ENCODE assay signal across 8 cellular contexts in the genomic region with DNA sequence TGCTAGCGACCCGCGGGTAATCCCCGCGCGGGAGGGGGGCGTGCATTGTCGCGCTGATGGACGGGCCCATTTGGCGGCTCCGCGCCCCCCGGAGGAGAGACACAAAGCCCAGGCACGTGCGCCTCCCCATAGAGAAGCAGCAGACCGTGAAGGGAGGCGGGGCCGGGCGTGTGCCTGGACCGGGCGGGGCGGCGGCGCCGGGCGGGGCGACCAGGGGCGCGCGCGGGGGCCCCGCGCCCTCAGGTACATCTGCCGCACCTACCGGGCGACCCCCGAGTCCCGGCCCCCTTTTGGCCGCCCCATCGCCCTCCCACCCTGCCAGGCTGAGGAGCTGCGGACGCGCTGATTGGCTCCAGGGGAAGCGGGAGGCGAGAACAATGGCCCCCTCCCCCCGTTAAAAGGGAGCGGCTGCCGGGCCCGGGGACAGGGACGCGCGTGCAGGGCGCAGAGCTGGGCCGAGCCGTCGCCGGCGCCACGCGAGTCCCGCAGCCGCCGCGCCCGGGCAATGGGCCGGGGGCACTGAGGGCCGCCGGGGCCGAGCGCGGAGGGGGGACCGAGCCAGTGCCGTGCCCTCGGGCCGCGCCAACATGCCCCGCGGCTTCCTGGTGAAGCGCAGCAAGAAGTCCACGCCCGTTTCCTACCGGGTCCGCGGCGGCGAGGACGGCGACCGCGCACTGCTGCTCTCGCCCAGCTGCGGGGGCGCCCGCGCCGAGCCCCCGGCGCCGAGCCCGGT. TPM values are rescaled to one million over a fixed set of nuclear protein-coding genes. Genes with fewer than 3 reads are reported as not detected.
A peak's percentile ranks its signal among the peaks of the same experiment; 100 is the strongest.
DNase-seq lines count a peak whose midpoint lies in the region; ATAC-seq, FAIRE-seq and TF ChIP-seq lines count a peak whose summit lies in the region.

A gene with protein sequence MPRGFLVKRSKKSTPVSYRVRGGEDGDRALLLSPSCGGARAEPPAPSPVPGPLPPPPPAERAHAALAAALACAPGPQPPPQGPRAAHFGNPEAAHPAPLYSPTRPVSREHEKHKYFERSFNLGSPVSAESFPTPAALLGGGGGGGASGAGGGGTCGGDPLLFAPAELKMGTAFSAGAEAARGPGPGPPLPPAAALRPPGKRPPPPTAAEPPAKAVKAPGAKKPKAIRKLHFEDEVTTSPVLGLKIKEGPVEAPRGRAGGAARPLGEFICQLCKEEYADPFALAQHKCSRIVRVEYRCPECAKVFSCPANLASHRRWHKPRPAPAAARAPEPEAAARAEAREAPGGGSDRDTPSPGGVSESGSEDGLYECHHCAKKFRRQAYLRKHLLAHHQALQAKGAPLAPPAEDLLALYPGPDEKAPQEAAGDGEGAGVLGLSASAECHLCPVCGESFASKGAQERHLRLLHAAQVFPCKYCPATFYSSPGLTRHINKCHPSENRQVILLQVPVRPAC (plus strand): TSS at position 424 of the 733 bp plus-strand sequence. CDS start 164 bp downstream, at position 588.

- H3K4me2 ChIP-seq in Karpas-422 (ENCODE audit: low read depth, low read length, poor library complexity, severe bottlenecking): no peak within 1 kb of the TSS

- no peaks in the 10 kb centered on the region for H4K20me1 ChIP-seq in Karpas-422 (ENCODE audit: insufficient read depth, low read depth, low read length)

- peak; percentile 55 to 57 for ATAC-seq in activated T-cell treated with anti-CD3 and anti-CD28 coated beads, Interleukin-2, amount 50 U/mL, for 72 hours (replicated peaks in 1 of 2)

- no peak within 1 kb of the TSS for H3K27ac ChIP-seq in kidney (ENCODE audit: low read depth in 2 of 2, low read length in 2 of 2)
- no peak within 1 kb of the TSS for H3K27ac ChIP-seq in tibial nerve
- H3K27ac ChIP-seq in Karpas-422 (ENCODE audit: low read length): no peak within 1 kb of the TSS

- no peaks in the 10 kb centered on the region for H3K9me3 Mint-ChIP-seq in activated T-cell treated with anti-CD3 and anti-CD28 coated beads, Interleukin-2, amount 50 U/mL, for 72 hours

- TF ChIP-seq CTCF in GM13976 (IDR thresholded peaks at IDR 0.05; ENCODE audit: borderline replicate concordance, control extremely low read depth, extremely low read depth, insufficient read depth, missing control alignments) (no peak), kidney (IDR thresholded peaks at IDR 0.05; ENCODE audit: borderline replicate concordance, extremely low read depth, insufficient read depth) (no peak), tibial nerve (IDR thresholded peaks at IDR 0.05) (no peak)

- WGBS in tibial nerve, 2 donors: 0 to 1% methylated on average over 26 to 28 of the region's 101 CpGs

- H3K4me1 Mint-ChIP-seq in activated T-cell treated with anti-CD3 and anti-CD28 coated beads, Interleukin-2, amount 50 U/mL, for 72 hours (ENCODE audit: low read depth): peaks cover 53% of the 10 kb centered on the region

- FAIRE-seq in kidney (lab: Jason Lieb, UNC): no peak

- H3K79me2 ChIP-seq in Karpas-422 (ENCODE audit: low read length): no peaks in the 10 kb centered on the region

- H3K27me3 ChIP-seq in tibial nerve: peaks cover 3 to 87% of the 10 kb centered on the region in 2 donors
- no peaks in the 10 kb centered on the region for H3K27me3 ChIP-seq in Karpas-422 (ENCODE audit: low read length)

- no peaks in the 10 kb centered on the region for H3K9me3 ChIP-seq in kidney (ENCODE audit: control insufficient read depth in 1 of 2, low read length in 2 of 2)
- H3K9me3 ChIP-seq in tibial nerve: no peaks in the 10 kb centered on the region
- H3K9me3 ChIP-seq in Karpas-422 (ENCODE audit: low read length): no peaks in the 10 kb centered on the region

- DNase-seq in GM13976 (ENCODE audit: low spot score) (peak; percentile 53), NCI-H1694 (lab: John Stamatoyannopoulos, UW) (peak; percentile 93), kidney (peak; percentile 71), tibial nerve (ENCODE audit: low spot score in 2 of 2) (no peak), SW 1271 (lab: John Stamatoyannopoulos, UW) (no peak), hepatic stellate cell (ENCODE audit: low spot score) (no peak), Karpas-422 (no peak)
- DNase-seq in activated T-cell treated with anti-CD3 and anti-CD28 coated beads, Interleukin-2, amount 50 U/mL, for 72 hours: peak; percentile 53 to 54

- H3K4me1 ChIP-seq in kidney (ENCODE audit: control insufficient read depth in 1 of 2, insufficient read depth in 1 of 2, low read depth in 1 of 2, low read length in 2 of 2): peaks cover 0 to 11% of the 10 kb centered on the region in 2 donors
- peaks cover 0 to 55% (median 22%) of the 10 kb centered on the region in 4 donors for H3K4me1 ChIP-seq in tibial nerve
- no peaks in the 10 kb centered on the region for H3K4me1 ChIP-seq in Karpas-422 (ENCODE audit: low read length)

- H3K27ac Mint-ChIP-seq in activated T-cell treated with anti-CD3 and anti-CD28 coated beads, Interleukin-2, amount 50 U/mL, for 72 hours: no peak within 1 kb of the TSS

- H3K4me3 ChIP-seq in kidney (ENCODE audit: low read length in 2 of 2) (no peak within 1 kb of the TSS), tibial nerve (peak within 1 kb of the TSS in 3 of 4 donors; percentile 18 to 46 (median 27)), Karpas-422 (ENCODE audit: low read length) (no peak within 1 kb of the TSS)

- H2AFZ ChIP-seq in Karpas-422 (ENCODE audit: low read length): no peak within 1 kb of the TSS

- intact Hi-C loops in kidney (cut with DNase I): no loop called here

- H3K9me2 ChIP-seq in Karpas-422 (replicated peaks; ENCODE audit: insufficient read depth, low read length): no peaks in the 10 kb centered on the region

- TF ChIP-seq EP300 in tibial nerve (IDR thresholded peaks at IDR 0.05): no peak

- peaks cover 3 to 4% of the 10 kb centered on the region in 2 donors for H3K36me3 Mint-ChIP-seq in activated T-cell treated with anti-CD3 and anti-CD28 coated beads, Interleukin-2, amount 50 U/mL, for 72 hours (ENCODE audit: insufficient read depth in 2 of 2)

- H3K4me3 Mint-ChIP-seq in activated T-cell treated with anti-CD3 and anti-CD28 coated beads, Interleukin-2, amount 50 U/mL, for 72 hours: peak within 1 kb of the TSS; percentile 90 to 92

- H3K27me3 Mint-ChIP-seq in activated T-cell treated with anti-CD3 and anti-CD28 coated beads, Interleukin-2, amount 50 U/mL, for 72 hours (ENCODE audit: low read depth): peaks cover 70% of the 10 kb centered on the region

- in situ Hi-C loops in GM13976 (cut with MboI; ENCODE audit: low sequenced_read_pairs, unreplicated experiment): loop anchor here (10.0 to 25.0 kb wide), 2 partner anchors 197 to 1144 kb away; a partner anchor contains a TSS

- H3K9ac ChIP-seq in kidney (ENCODE audit: low read length in 2 of 2) (no peak within 1 kb of the TSS), Karpas-422 (ENCODE audit: low read length) (no peak within 1 kb of the TSS)

- H3K36me3 ChIP-seq in kidney (ENCODE audit: control insufficient read depth in 1 of 2, insufficient read depth in 2 of 2, low read length in 2 of 2): no peaks in the 10 kb centered on the region
- no peaks in the 10 kb centered on the region for H3K36me3 ChIP-seq in tibial nerve
- no peaks in the 10 kb centered on the region for H3K36me3 ChIP-seq in Karpas-422 (ENCODE audit: insufficient read depth, low read length)

- TF ChIP-seq POLR2A in tibial nerve (IDR thresholded peaks at IDR 0.05): no peak

RNA-seq across cellular contexts. Expression of the gene that starts here (rescaled TPM):
- total RNA-seq in activated T-cell treated with anti-CD3 and anti-CD28 coated beads, Interleukin-2, amount 50 U/mL, for 72 hours: 1 to 10 TPM; 4.1 to 7.4 TPM
- total RNA-seq in kidney: not detected
- polyA plus RNA-seq in kidney (ENCODE audit: insufficient read depth, low read depth, low replicate concordance): not detected
- total RNA-seq in tibial nerve: not detected
- not detected in 2 replicates for total RNA-seq in Karpas-422 (2014; rRNA removed; shearing (Covaris generic); ENCODE audit: low replicate concordance)

Comparison
In these comparisons a context has a peak if more than half of its experiments do, and no peak if none do; other contexts are left out.
1. Peak in DNase-seq in kidney; RNA of the gene not detected or under 1 TPM.
2. DNase-seq: peak in GM13976 (single experiment), NCI-H1694 (single experiment) and activated T-cell treated with anti-CD3 and anti-CD28 coated beads, Interleukin-2, amount 50 U/mL, for 72 hours (2 of 2); none in tibial nerve (0 of 2), SW 1271 (0 of 2), hepatic stellate cell (single experiment) and Karpas-422 (single experiment).
3. H3K4me3 ChIP-seq: peak in tibial nerve (3 of 4); none in kidney (0 of 2) and Karpas-422 (single experiment).